13 cellular contexts compared by ENCODE assay signal in genomic region chr1:30532621-30533020, GRCh38.
A peak's percentile ranks its signal among the peaks of the same experiment; 100 is the strongest.
DNase-seq lines count a peak whose midpoint lies in the region; ATAC-seq and TF ChIP-seq lines count a peak whose summit lies in the region.
"Had no signal": no experiment of that assay in that cellular context is flagged by ENCODE, and none has a peak within 500 bp of the region (broad histone marks: within the 10 kb centered on the region; RNA-seq: fewer than 3 reads in every experiment).

No MANE protein-coding gene starts in this region.

- no TSS peak for BruUV-seq in Calu3 (replicated peaks; lab: Mats Ljungman, UMichigan)

- H3K4me1 Mint-ChIP-seq in GM23338: peaks cover 2% of the 10 kb centered on the region; the same call in 2 of the 3 replicates
- H3K4me1 Mint-ChIP-seq in endodermal cell: peaks cover 2% of the 10 kb centered on the region
- H3K4me1 Mint-ChIP-seq in type B pancreatic cell (ENCODE audit: unreplicated experiment): peaks cover 2% of the 10 kb centered on the region
- no peaks in the 10 kb centered on the region for H3K4me1 Mint-ChIP-seq in Calu3 (ENCODE audit: low read depth, unreplicated experiment)
- H3K4me1 Mint-ChIP-seq: CD4-positive, alpha-beta memory T cell had no signal

- H3K4me1 ChIP-seq in GM23338 (ENCODE audit: insufficient read depth) (no peaks in the 10 kb centered on the region), endodermal cell (ENCODE audit: control insufficient read depth, insufficient read depth, low read length) (no peaks in the 10 kb centered on the region)
- H3K4me1 ChIP-seq: A549, BE2C had no signal

- no peak overlapping the region for H3K4me2 ChIP-seq in GM23338
- H3K4me2 ChIP-seq: A549 had no signal

- H4K20me1 ChIP-seq in GM23338 (replicated peaks; ENCODE audit: insufficient read depth): no peaks in the 10 kb centered on the region

- H2AFZ ChIP-seq in GM23338: 0 out of 2 replicates have a peak overlapping the region, but pooled peaks have one; percentile 7

- H3K9ac ChIP-seq in endodermal cell (ENCODE audit: extremely low read depth, low read length, poor library complexity, severe bottlenecking): no peak overlapping the region

- H3K27me3 Mint-ChIP-seq in GM23338 (ENCODE audit: insufficient read depth, low read depth, poor library complexity): no peaks in the 10 kb centered on the region
- H3K27me3 Mint-ChIP-seq in endodermal cell (ENCODE audit: insufficient read depth): no peaks in the 10 kb centered on the region
- peaks cover 11% of the 10 kb centered on the region for H3K27me3 Mint-ChIP-seq in type B pancreatic cell
- H3K27me3 Mint-ChIP-seq in Calu3 (ENCODE audit: unreplicated experiment): peaks cover 24% of the 10 kb centered on the region

- no peaks in the 10 kb centered on the region for H3K9me2 ChIP-seq in GM23338 (ENCODE audit: insufficient read depth)

- CTCF ChIA-PET in Calu3 (lab: Charles Lee): no interaction called here

- H3K27ac ChIP-seq in GM23338 (ENCODE audit: low read depth): no peak overlapping the region
- no peak overlapping the region for H3K27ac ChIP-seq in endodermal cell (ENCODE audit: low read depth, low read length)
- H3K27ac ChIP-seq: A549, C4-2B, HL-60 had no signal

- H3K27me3 ChIP-seq in GM23338 (ENCODE audit: insufficient read depth) (no peaks in the 10 kb centered on the region), endodermal cell (ENCODE audit: control insufficient read depth, insufficient read depth, low read length, poor library complexity, severe bottlenecking) (no peaks in the 10 kb centered on the region)
- H3K27me3 ChIP-seq: BE2C had no signal

- H3K36me3 Mint-ChIP-seq in GM23338 (ENCODE audit: low read depth): no peaks in the 10 kb centered on the region
- no peaks in the 10 kb centered on the region for H3K36me3 Mint-ChIP-seq in endodermal cell (ENCODE audit: low read depth)
- H3K36me3 Mint-ChIP-seq in type B pancreatic cell: no peaks in the 10 kb centered on the region
- no peaks in the 10 kb centered on the region for H3K36me3 Mint-ChIP-seq in Calu3 (ENCODE audit: insufficient read depth, unreplicated experiment)
- H3K36me3 Mint-ChIP-seq: CD4-positive, alpha-beta memory T cell had no signal

- H3K4me3 Mint-ChIP-seq in GM23338 (no peak overlapping the region), endodermal cell (no peak overlapping the region), type B pancreatic cell (no peak overlapping the region), Calu3 (ENCODE audit: low read depth, unreplicated experiment) (no peak overlapping the region)
- H3K4me3 Mint-ChIP-seq: CD4-positive, alpha-beta memory T cell had no signal

- H3K36me3 ChIP-seq in GM23338 (ENCODE audit: insufficient read depth) (no peaks in the 10 kb centered on the region), endodermal cell (ENCODE audit: control insufficient read depth, insufficient read depth, low read length) (no peaks in the 10 kb centered on the region)
- H3K36me3 ChIP-seq: BE2C had no signal

- no peak for DNase-seq in GM23338 (ENCODE audit: low spot score)
- DNase-seq in HT1080 (ENCODE audit: low read depth): peak; percentile 32
- DNase-seq in endodermal cell: peak; percentile 15
- peak; percentile 20 for DNase-seq in type B pancreatic cell (ENCODE audit: extremely low spot score, unreplicated experiment)
- DNase-seq in Calu3: no peak
- no peak for DNase-seq in stimulated activated CD4-positive, alpha-beta T cell treated with anti-CD3 and anti-CD28 coated beads, Interleukin-2, amount 100 ng/mL, for 48 hours
- DNase-seq: BE2C; CD4-positive, alpha-beta memory T cell; DND-41; GDM1 had no signal

- no peak overlapping the region for H3K4me3 ChIP-seq in GM23338
- no peak overlapping the region for H3K4me3 ChIP-seq in endodermal cell (ENCODE audit: low read length)
- H3K4me3 ChIP-seq: A549 had no signal

- WGBS in endodermal cell (ENCODE audit: insufficient coverage in 1 of 2, insufficient read length in 1 of 2), 2 experiments: 88 to 100% methylated on average over 1 to 3 of the region's 3 CpGs

- ATAC-seq in GM23338: no peak
- ATAC-seq: A549 had no signal

- no peaks in the 10 kb centered on the region for H3F3A ChIP-seq in GM23338 (replicated peaks; ENCODE audit: low read depth)

- intact Hi-C loops in Calu3 (cut with micrococcal nuclease; ENCODE audit: unreplicated experiment): no loop called here

- H3K79me2 ChIP-seq in GM23338 (replicated peaks; ENCODE audit: insufficient read depth): no peaks in the 10 kb centered on the region

- H3K9me3 ChIP-seq in endodermal cell (ENCODE audit: control insufficient read depth, low read length): no peaks in the 10 kb centered on the region
- H3K9me3 ChIP-seq: A549, BE2C had no signal

- H3K9me3 Mint-ChIP-seq in GM23338 (peaks cover 6% of the 10 kb centered on the region; the same call in 1 of the 3 replicates), endodermal cell (no peaks in the 10 kb centered on the region), type B pancreatic cell (no peaks in the 10 kb centered on the region), Calu3 (ENCODE audit: low read depth, unreplicated experiment) (no peaks in the 10 kb centered on the region)
- H3K9me3 Mint-ChIP-seq: CD4-positive, alpha-beta memory T cell had no signal

- TF ChIP-seq CTCF in GM23338 (conservative IDR thresholded peaks at IDR 0.05; ENCODE audit: low read depth in 2 of 2) (no peak), endodermal cell (conservative IDR thresholded peaks at IDR 0.05) (no peak), type B pancreatic cell (conservative IDR thresholded peaks at IDR 0.05) (no peak), Calu3 (IDR thresholded peaks at IDR 0.05; ENCODE audit: unreplicated experiment) (no peak)

- H3K27ac Mint-ChIP-seq in GM23338 (no peak overlapping the region), endodermal cell (no peak overlapping the region), type B pancreatic cell (no peak overlapping the region), Calu3 (ENCODE audit: unreplicated experiment) (no peak overlapping the region)
- H3K27ac Mint-ChIP-seq: CD4-positive, alpha-beta memory T cell had no signal

TF ChIP-seq in GM23338, 12 proteins besides CTCF, POLR2A, EP300 and RAD21 (continues in another document):
- TF ChIP-seq EZH2 (IDR thresholded peaks at IDR 0.05; ENCODE audit: low read depth, unreplicated experiment) (no peak), STAT1 (IDR thresholded peaks at IDR 0.05; ENCODE audit: unreplicated experiment) (no peak), CREB1 (CRISPR knock-in tag; IDR thresholded peaks at IDR 0.05; ENCODE audit: low read depth) (no peak), ZNF114 (CRISPR knock-in tag; IDR thresholded peaks at IDR 0.05) (no peak), JUNB (IDR thresholded peaks at IDR 0.05; ENCODE audit: unreplicated experiment) (no peak), NANOG (IDR thresholded peaks at IDR 0.05; ENCODE audit: borderline replicate concordance) (no peak), ETS1 (IDR thresholded peaks at IDR 0.05) (no peak), ZNF331 (CRISPR knock-in tag; IDR thresholded peaks at IDR 0.05; ENCODE audit: low read depth) (no peak), POLR2AphosphoS5 (IDR thresholded peaks at IDR 0.05; ENCODE audit: low read depth) (no peak), EZH2phosphoT487 (IDR thresholded peaks at IDR 0.05; ENCODE audit: unreplicated experiment) (no peak)
- TF ChIP-seq, protein P1, sequence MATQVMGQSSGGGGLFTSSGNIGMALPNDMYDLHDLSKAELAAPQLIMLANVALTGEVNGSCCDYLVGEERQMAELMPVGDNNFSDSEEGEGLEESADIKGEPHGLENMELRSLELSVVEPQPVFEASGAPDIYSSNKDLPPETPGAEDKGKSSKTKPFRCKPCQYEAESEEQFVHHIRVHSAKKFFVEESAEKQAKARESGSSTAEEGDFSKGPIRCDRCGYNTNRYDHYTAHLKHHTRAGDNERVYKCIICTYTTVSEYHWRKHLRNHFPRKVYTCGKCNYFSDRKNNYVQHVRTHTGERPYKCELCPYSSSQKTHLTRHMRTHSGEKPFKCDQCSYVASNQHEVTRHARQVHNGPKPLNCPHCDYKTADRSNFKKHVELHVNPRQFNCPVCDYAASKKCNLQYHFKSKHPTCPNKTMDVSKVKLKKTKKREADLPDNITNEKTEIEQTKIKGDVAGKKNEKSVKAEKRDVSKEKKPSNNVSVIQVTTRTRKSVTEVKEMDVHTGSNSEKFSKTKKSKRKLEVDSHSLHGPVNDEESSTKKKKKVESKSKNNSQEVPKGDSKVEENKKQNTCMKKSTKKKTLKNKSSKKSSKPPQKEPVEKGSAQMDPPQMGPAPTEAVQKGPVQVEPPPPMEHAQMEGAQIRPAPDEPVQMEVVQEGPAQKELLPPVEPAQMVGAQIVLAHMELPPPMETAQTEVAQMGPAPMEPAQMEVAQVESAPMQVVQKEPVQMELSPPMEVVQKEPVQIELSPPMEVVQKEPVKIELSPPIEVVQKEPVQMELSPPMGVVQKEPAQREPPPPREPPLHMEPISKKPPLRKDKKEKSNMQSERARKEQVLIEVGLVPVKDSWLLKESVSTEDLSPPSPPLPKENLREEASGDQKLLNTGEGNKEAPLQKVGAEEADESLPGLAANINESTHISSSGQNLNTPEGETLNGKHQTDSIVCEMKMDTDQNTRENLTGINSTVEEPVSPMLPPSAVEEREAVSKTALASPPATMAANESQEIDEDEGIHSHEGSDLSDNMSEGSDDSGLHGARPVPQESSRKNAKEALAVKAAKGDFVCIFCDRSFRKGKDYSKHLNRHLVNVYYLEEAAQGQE (IDR thresholded peaks at IDR 0.05; ENCODE audit: unreplicated experiment): no peak

Comparison
In these comparisons a context has a peak if more than half of its experiments do, and no peak if none do; other contexts are left out.
1. DNase-seq: peak in HT1080 (single experiment), endodermal cell (single experiment) and type B pancreatic cell (single experiment); none in GM23338 (single experiment), Calu3 (single experiment) and stimulated activated CD4-positive, alpha-beta T cell treated with anti-CD3 and anti-CD28 coated beads, Interleukin-2, amount 100 ng/mL, for 48 hours (0 of 2).